ENCODE assay signal across 8 cellular contexts in the genomic region with DNA sequence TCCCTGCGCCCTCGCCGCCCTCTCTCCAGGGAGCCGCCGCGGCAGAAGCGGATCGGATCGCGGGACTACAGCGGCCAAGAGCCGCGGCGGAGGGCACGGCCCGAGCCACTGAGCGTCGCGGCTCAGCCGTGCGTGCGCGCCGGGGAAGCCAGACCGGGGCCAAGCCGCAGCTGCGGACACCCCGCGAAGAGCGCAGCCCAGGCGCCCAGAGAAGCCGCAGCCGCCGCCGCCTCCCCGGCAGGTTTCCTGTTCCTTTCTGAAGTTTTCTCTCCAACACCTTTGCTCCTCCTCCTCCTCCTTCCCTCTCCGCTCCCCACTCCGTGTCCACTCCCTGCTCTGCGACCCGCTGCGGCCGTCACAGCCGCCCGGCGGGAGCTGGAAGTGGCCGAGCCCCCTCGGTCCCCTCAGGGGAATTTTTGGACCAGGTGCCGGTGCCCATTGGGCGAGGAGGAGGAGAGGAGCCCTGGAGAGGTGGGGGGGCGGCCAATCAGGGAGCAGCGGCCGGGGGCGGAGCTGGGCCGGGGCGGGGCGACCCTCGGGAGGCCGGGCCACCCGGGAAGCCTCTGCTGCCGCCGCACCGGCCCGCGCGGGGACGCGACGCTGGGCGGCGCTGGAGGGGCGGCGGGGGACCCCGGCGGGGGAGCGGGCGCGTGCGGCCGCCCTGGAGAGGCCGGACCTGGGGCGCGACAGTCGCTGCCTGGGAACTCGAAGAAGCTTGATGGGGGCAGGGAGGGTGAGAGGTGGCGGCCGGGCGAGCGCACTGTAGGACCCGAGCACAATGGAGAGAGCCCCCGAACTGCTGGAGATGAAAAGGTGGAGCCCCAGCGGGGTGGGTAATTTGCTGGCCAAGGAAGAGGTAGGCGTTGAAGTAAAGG. TPM values are rescaled to one million over a fixed set of nuclear protein-coding genes. Genes with fewer than 3 reads are reported as not detected.
A peak's percentile ranks its signal among the peaks of the same experiment; 100 is the strongest.
DNase-seq lines count a peak whose midpoint lies in the region; ATAC-seq, FAIRE-seq and TF ChIP-seq lines count a peak whose summit lies in the region.

TSS of gene ITPR2 (minus strand) at position 378 of the 875 bp plus-strand sequence. CDS start 413 bp downstream, outside the sequence.

- TF ChIP-seq RAD21 in H1 (IDR thresholded peaks at IDR 0.05 in 1 of 2, conservative IDR thresholded peaks at IDR 0.05 in 1 of 2; ENCODE audit: low read depth in 2 of 2, low read length in 2 of 2) = peak in 1 of 2 experiments; percentile 7; a peak in 1 of 4 replicates

- peak within 1 kb of the TSS; percentile 44 for H4K5ac ChIP-seq in H1 (ENCODE audit: insufficient read length, low read depth, low read length)
- H4K5ac ChIP-seq in mesendoderm (ENCODE audit: low read length) = no peak within 1 kb of the TSS

- no peak within 1 kb of the TSS for H3K4ac ChIP-seq in H1 (replicated peaks; ENCODE audit: insufficient read length, low read depth, low read length)
- no peak within 1 kb of the TSS for H3K4ac ChIP-seq in mesendoderm (ENCODE audit: low read depth, low read length)

- DNase-seq in COLO829 (ENCODE audit: low spot score) (peak; percentile 84), HK-2 (ENCODE audit: unreplicated experiment) (peak; percentile 96), NK-92 (lab: John Stamatoyannopoulos, UW; ENCODE audit: unreplicated experiment) (peak; percentile 51), H1 (ENCODE audit: low read depth in 1 of 2, low spot score in 2 of 2) (peak; percentile 73 to 94), mesendoderm (peak; percentile 96)
- peak; percentile 83 to 87 for DNase-seq in activated CD8-positive, alpha-beta memory T cell treated with anti-CD3 and anti-CD28 coated beads for 4 hours (ENCODE audit: low read depth in 2 of 2)
- peak; percentile 75 for DNase-seq in stimulated activated CD8-positive, alpha-beta memory T cell treated with anti-CD3 and anti-CD28 coated beads, Interleukin-15, amount 100 ng/mL, for 24 hours (ENCODE audit: low read depth)

- H3K79me1 ChIP-seq in H1 (ENCODE audit: low read depth, low read length) (no peaks in the 10 kb centered on the region; the same call in 1 of the 2 replicates), mesendoderm (ENCODE audit: low read length) (peaks cover 2% of the 10 kb centered on the region)

- TF ChIP-seq EP300 in H1 (IDR thresholded peaks at IDR 0.05; ENCODE audit: borderline replicate concordance in 1 of 2, low read depth in 2 of 2, low read length in 2 of 2) = no peak

- H3K79me2 ChIP-seq in H1 (ENCODE audit: control insufficient read depth in 1 of 2, insufficient read depth in 2 of 2, low read length in 2 of 2) (peaks cover 3 to 37% of the 10 kb centered on the region in 2 experiments; a peak in 3 of 4 replicates), mesendoderm (ENCODE audit: control insufficient read depth, insufficient read depth, low read length) (peaks cover 9% of the 10 kb centered on the region)

- ATAC-seq in GM19452 (IDR thresholded peaks at IDR 0.05; ENCODE audit: unreplicated experiment) = peak; percentile 60

- H2BK120ac ChIP-seq in H1 (replicated peaks; ENCODE audit: low read depth, low read length) = peak within 1 kb of the TSS; percentile 13
- H2BK120ac ChIP-seq in mesendoderm (ENCODE audit: low read depth, low read length) = no peak within 1 kb of the TSS

- H3K4me1 ChIP-seq in H1 (replicated peaks in 1 of 4; ENCODE audit: control insufficient read depth in 3 of 4, insufficient read depth in 4 of 4, low read length in 3 of 4) (peaks cover 0 to 4% (median 2%) of the 10 kb centered on the region in 4 experiments; a peak in 4 of 7 replicates), mesendoderm (ENCODE audit: control insufficient read depth, low read depth, low read length) (peaks cover 1% of the 10 kb centered on the region)

- peaks cover 5 to 15% of the 10 kb centered on the region in 2 experiments for H4K20me1 ChIP-seq in H1 (replicated peaks in 1 of 2; ENCODE audit: control insufficient read depth in 1 of 2, insufficient read depth in 2 of 2, low read length in 2 of 2)

- H3K4me3 ChIP-seq in H1 (ENCODE audit: extremely low read depth in 1 of 4, insufficient read depth in 2 of 4, low read depth in 3 of 4, low read length in 4 of 4) (peak within 1 kb of the TSS; percentile 75 to 84 (median 78)), mesendoderm (ENCODE audit: low read length) (peak within 1 kb of the TSS; percentile 70)

- POLR2A ChIA-PET in H1 (lab: Charles Lee; ENCODE audit: partially characterized antibody) = interaction anchor here (0.9 to 1.8 kb wide), 9 partner anchors 9 to 181 kb away, joined by 3 to 4 read pairs (median 3); partner anchors contain the start of genes FGFR1OP2 and TM7SF3

- TF ChIP-seq POLR2A in H1 (IDR thresholded peaks at IDR 0.05; ENCODE audit: control extremely low read depth in 1 of 2, low read depth in 2 of 2, low read length in 2 of 2) = peak in 1 of 2 experiments; percentile 53; a peak in 1 of 3 replicates

- H3K14ac ChIP-seq in H1 (ENCODE audit: insufficient read length) = no peak within 1 kb of the TSS

- H2AFZ ChIP-seq in H1 (ENCODE audit: low read length) = peak within 1 kb of the TSS; percentile 89

- H3K4me2 ChIP-seq in H1 (ENCODE audit: insufficient read depth in 1 of 2, low read depth in 2 of 2, low read length in 2 of 2) = peak within 1 kb of the TSS; percentile 93 to 94
- H3K4me2 ChIP-seq in mesendoderm (ENCODE audit: low read length) = peak within 1 kb of the TSS; percentile 83

- TF ChIP-seq CTCF in H1 (IDR thresholded peaks at IDR 0.05; ENCODE audit: control extremely low read depth in 1 of 3, insufficient read depth in 1 of 3, low read depth in 1 of 3, low read length in 3 of 3) = peak in 2 of 3 experiments; percentile 6 to 40; a peak in 1 of 4 replicates

- H3K9me3 ChIP-seq in H1 (ENCODE audit: insufficient read depth in 2 of 2, low read depth in 1 of 2, low read length in 1 of 2) = no peaks in the 10 kb centered on the region; a peak in 1 of 4 replicates

- H3K9ac ChIP-seq in H1 (replicated peaks in 1 of 4; ENCODE audit: extremely low read depth in 1 of 4, low read depth in 3 of 4, low read length in 3 of 4) (peak within 1 kb of the TSS; percentile 40 to 77 (median 58)), mesendoderm (ENCODE audit: low read length) (peak within 1 kb of the TSS; percentile 89)

- CTCF ChIA-PET in H1 (lab: Charles Lee; ENCODE audit: partially characterized antibody) = interaction anchor here (0.6 to 5.9 kb wide), 12 partner anchors 10 to 596 kb away, joined by 3 to 27 read pairs (median 6); no protein-coding TSS in a partner anchor

- H2BK15ac ChIP-seq in H1 (ENCODE audit: low read length) (peak within 1 kb of the TSS; percentile 5; the same call in 1 of the 2 replicates), mesendoderm (replicated peaks; ENCODE audit: low read depth) (no peak within 1 kb of the TSS)

- H3K27me3 ChIP-seq in H1 (replicated peaks in 1 of 4; ENCODE audit: control insufficient read depth in 3 of 4, extremely low read depth in 1 of 4, insufficient read depth in 3 of 4, low read length in 3 of 4) = peaks cover 0 to 6% (median 1%) of the 10 kb centered on the region in 4 experiments; a peak in 1 of 7 replicates
- no peaks in the 10 kb centered on the region for H3K27me3 ChIP-seq in mesendoderm (ENCODE audit: insufficient read depth, low read length, poor library complexity)

- H4K8ac ChIP-seq in H1 (ENCODE audit: extremely low read depth, insufficient read depth, low read length) (peak within 1 kb of the TSS; percentile 71; the same call in 1 of the 2 replicates), mesendoderm (ENCODE audit: low read depth, low read length) (no peak within 1 kb of the TSS)

- no peak for FAIRE-seq in H1 (lab: Jason Lieb, UNC)

- WGBS in H1 (ENCODE audit: extremely low coverage in 1 of 2, insufficient coverage in 1 of 2, insufficient read length in 1 of 2, insufficient replicate concordance in 2 of 2, low coverage in 1 of 2, low lambda C conversion rate in 2 of 2, missing lambda C conversion rate in 1 of 2), 2 experiments = 2% methylated on average over 52 of the region's 92 CpGs; no CpG with 5 or more reads in 1 of the 2 experiments
- no CpG with 5 or more reads among the region's 92 CpGs for WGBS in mesendoderm (ENCODE audit: extremely low coverage, insufficient coverage, low lambda C conversion rate)

- H3K18ac ChIP-seq in H1 (ENCODE audit: extremely low read depth, low read length) (peak within 1 kb of the TSS; percentile 83), mesendoderm (ENCODE audit: low read length) (peak within 1 kb of the TSS; percentile 70)

- H2BK5ac ChIP-seq in H1 (ENCODE audit: low read depth, low read length) (peak within 1 kb of the TSS; percentile 55; the same call in 1 of the 2 replicates), mesendoderm (ENCODE audit: low read length) (no peak within 1 kb of the TSS)

- peak within 1 kb of the TSS; percentile 71 for H4K91ac ChIP-seq in H1 (replicated peaks; ENCODE audit: insufficient read length, low read length)

- H3K36me3 ChIP-seq in H1 (ENCODE audit: control insufficient read depth in 2 of 4, insufficient read depth in 4 of 4, low read length in 3 of 4) (no peaks in the 10 kb centered on the region), mesendoderm (ENCODE audit: control insufficient read depth, insufficient read depth, low read length) (no peaks in the 10 kb centered on the region)

- no peak within 1 kb of the TSS for H2AK5ac ChIP-seq in H1 (ENCODE audit: low read depth, low read length)
- H2AK5ac ChIP-seq in mesendoderm (ENCODE audit: low read length) = no peak within 1 kb of the TSS

- H3K27ac ChIP-seq in H1 (ENCODE audit: low read depth, low read length) = no peak within 1 kb of the TSS
- H3K27ac ChIP-seq in mesendoderm (ENCODE audit: low read depth, low read length) = peak within 1 kb of the TSS; percentile 41

- H2BK20ac ChIP-seq in H1 (ENCODE audit: low read length) = no peak within 1 kb of the TSS

- no peak within 1 kb of the TSS for H3K23ac ChIP-seq in H1 (ENCODE audit: insufficient read length)
- H3K23ac ChIP-seq in mesendoderm (ENCODE audit: low read length) = peak within 1 kb of the TSS; percentile 25

- H3K56ac ChIP-seq in H1 (replicated peaks; ENCODE audit: insufficient read length, low read depth, low read length) = peak within 1 kb of the TSS; percentile 92
- peak within 1 kb of the TSS; percentile 95 for H3K56ac ChIP-seq in mesendoderm (ENCODE audit: low read length)

- H2BK12ac ChIP-seq in H1 (ENCODE audit: low read depth, low read length) = peak within 1 kb of the TSS; percentile 52

- peaks cover 19% of the 10 kb centered on the region for H3K23me2 ChIP-seq in H1 (ENCODE audit: low read depth, low read length)

TF ChIP-seq in H1, 55 proteins besides CTCF, POLR2A, EP300 and RAD21 (continues in another document):
- no peak for TF ChIP-seq CREB1 (IDR thresholded peaks at IDR 0.05)

RNA-seq across cellular contexts. Expression of gene ITPR2, which starts in this region (rescaled TPM):
- 48.3 and 48.4 TPM in 2 replicates for total RNA-seq in H1 (2021; fragmentation: NEBNext Ultra II Directional; extraction: Animal tissue kit (Norgen Biotek cat#: 25700))
- 3.2 and 4.1 TPM in 2 replicates for polyA plus RNA-seq in H1 (2011; rRNA removed)
- polyA plus RNA-seq in H1 (2011; cell fraction: cytosol; rRNA removed) = 6.1 TPM
- polyA plus RNA-seq in H1 (2011; cell fraction: nucleus; rRNA removed) = 8.0 TPM
- polyA plus RNA-seq in H1 (2012, experiment 1 of 2) = 5.9 to 12.8 TPM (median 9.7 TPM) in 4 replicates
- polyA plus RNA-seq in H1 (2012, experiment 2 of 2) = 0.54 TPM
- polyA plus RNA-seq in H1 (2013, experiment 1 of 2) = 27.2 TPM
- 24.3 TPM for polyA plus RNA-seq in H1 (2013, experiment 2 of 2)
- 56.2 and 67.1 TPM in 2 replicates for polyA minus RNA-seq in H1 (2011; rRNA and poly(A)+ RNA removed)
- polyA minus RNA-seq in H1 (2011; cell fraction: cytosol; rRNA and poly(A)+ RNA removed) = 15.0 TPM
- polyA minus RNA-seq in H1 (2011; cell fraction: nucleus; rRNA and poly(A)+ RNA removed) = 109 TPM
- 4.6 TPM for polyA plus RNA-seq in mesendoderm (2013, experiment 1 of 2)
- 4.7 TPM for polyA plus RNA-seq in mesendoderm (2013, experiment 2 of 2)
